Comparison of ENCODE assay signal across 10 cellular contexts in genomic region chr3:39810647-39811161, GRCh38. TPM values are rescaled to one million over a fixed set of nuclear protein-coding genes. Genes with fewer than 3 reads are reported as not detected.
DNase-seq lines count a peak whose midpoint lies in the region; ATAC-seq and TF ChIP-seq lines count a peak whose summit lies in the region.
"Had no signal": no experiment of that assay in that cellular context is flagged by ENCODE, and none has a peak within 500 bp of the region (broad histone marks: within the 10 kb centered on the region; RNA-seq: fewer than 3 reads in every experiment).

No MANE protein-coding gene starts in this region.

- H3K9me3 ChIP-seq in body of pancreas: no peaks in the 10 kb centered on the region
- no peaks in the 10 kb centered on the region for H3K9me3 ChIP-seq in thoracic aorta

- H3K9me3 Mint-ChIP-seq in activated CD8-positive, alpha-beta T cell treated with anti-CD3 and anti-CD28 coated beads for 36 hours: no peaks in the 10 kb centered on the region
- no peaks in the 10 kb centered on the region for H3K9me3 Mint-ChIP-seq in activated CD8-positive, alpha-beta T cell treated with anti-CD3 and anti-CD28 coated beads, Interleukin-2, amount 10 ng/mL, durations not matched to agents 7 days and 5 days (ENCODE audit: insufficient read depth)
- H3K9me3 Mint-ChIP-seq in memory B cell: no peaks in the 10 kb centered on the region
- H3K9me3 Mint-ChIP-seq: central memory CD8-positive, alpha-beta T cell had no signal

- H3K27me3 Mint-ChIP-seq in activated CD8-positive, alpha-beta T cell treated with anti-CD3 and anti-CD28 coated beads for 36 hours: peaks cover 44% of the 10 kb centered on the region
- H3K27me3 Mint-ChIP-seq in activated CD8-positive, alpha-beta T cell treated with anti-CD3 and anti-CD28 coated beads, Interleukin-2, amount 10 ng/mL, durations not matched to agents 7 days and 5 days (ENCODE audit: low read depth): peaks cover 59% of the 10 kb centered on the region
- H3K27me3 Mint-ChIP-seq in memory B cell: peaks cover 34% of the 10 kb centered on the region

- H3K27me3 ChIP-seq in body of pancreas: no peaks in the 10 kb centered on the region
- H3K27me3 ChIP-seq in thoracic aorta (replicated peaks; ENCODE audit: insufficient read depth): no peaks in the 10 kb centered on the region

- peak; percentile 7 for DNase-seq in activated CD8-positive, alpha-beta T cell treated with anti-CD3 and anti-CD28 coated beads for 36 hours
- no peak for DNase-seq in activated CD8-positive, alpha-beta T cell treated with anti-CD3 and anti-CD28 coated beads, Interleukin-2, amount 10 ng/mL, durations not matched to agents 7 days and 5 days
- peak in 1 of 4 donors; percentile 11 for DNase-seq in body of pancreas
- no peak for DNase-seq in memory B cell (ENCODE audit: low spot score in 2 of 2)
- DNase-seq in thoracic aorta (ENCODE audit: low spot score): no peak
- DNase-seq in NCI-H2081 treated with DMSO at 0.1 percent for 48 hours (lab: John Stamatoyannopoulos, UW): no peak
- no peak for DNase-seq in NOMO-1 treated with DMSO at 0.1 percent for 48 hours (lab: John Stamatoyannopoulos, UW; ENCODE audit: unreplicated experiment)

- no peak for TF ChIP-seq POLR2A in body of pancreas (IDR thresholded peaks at IDR 0.05)

- H3K4me1 Mint-ChIP-seq in activated CD8-positive, alpha-beta T cell treated with anti-CD3 and anti-CD28 coated beads for 36 hours (ENCODE audit: low read depth): peaks cover 12% of the 10 kb centered on the region
- peaks cover 15% of the 10 kb centered on the region for H3K4me1 Mint-ChIP-seq in activated CD8-positive, alpha-beta T cell treated with anti-CD3 and anti-CD28 coated beads, Interleukin-2, amount 10 ng/mL, durations not matched to agents 7 days and 5 days (ENCODE audit: low read depth)
- H3K4me1 Mint-ChIP-seq in memory B cell: peaks cover 21% of the 10 kb centered on the region

- H3K4me3 Mint-ChIP-seq in activated CD8-positive, alpha-beta T cell treated with anti-CD3 and anti-CD28 coated beads for 36 hours: no peak overlapping the region
- no peak overlapping the region for H3K4me3 Mint-ChIP-seq in activated CD8-positive, alpha-beta T cell treated with anti-CD3 and anti-CD28 coated beads, Interleukin-2, amount 10 ng/mL, durations not matched to agents 7 days and 5 days
- H3K4me3 Mint-ChIP-seq in memory B cell: peak overlapping the region; percentile 83

- H3K27ac ChIP-seq in body of pancreas: peak overlapping the region in 3 of 4 donors; percentile 14 to 80 (median 79)
- H3K27ac ChIP-seq in thoracic aorta: no peak overlapping the region

- no peak overlapping the region for H3K27ac Mint-ChIP-seq in activated CD8-positive, alpha-beta T cell treated with anti-CD3 and anti-CD28 coated beads for 36 hours
- H3K27ac Mint-ChIP-seq in activated CD8-positive, alpha-beta T cell treated with anti-CD3 and anti-CD28 coated beads, Interleukin-2, amount 10 ng/mL, durations not matched to agents 7 days and 5 days: no peak overlapping the region
- H3K27ac Mint-ChIP-seq in memory B cell: no peak overlapping the region

- POLR2A ChIA-PET in activated CD8-positive, alpha-beta T cell treated with anti-CD3 and anti-CD28 coated beads for 36 hours (lab: Charles Lee): no interaction called here
- POLR2A ChIA-PET in activated CD8-positive, alpha-beta T cell treated with anti-CD3 and anti-CD28 coated beads, Interleukin-2, amount 10 ng/mL, durations not matched to agents 7 days and 5 days (lab: Charles Lee): no interaction called here

- H3K36me3 Mint-ChIP-seq in activated CD8-positive, alpha-beta T cell treated with anti-CD3 and anti-CD28 coated beads for 36 hours (ENCODE audit: low read depth): no peaks in the 10 kb centered on the region
- H3K36me3 Mint-ChIP-seq in activated CD8-positive, alpha-beta T cell treated with anti-CD3 and anti-CD28 coated beads, Interleukin-2, amount 10 ng/mL, durations not matched to agents 7 days and 5 days (ENCODE audit: low read depth): peaks cover 3% of the 10 kb centered on the region
- H3K36me3 Mint-ChIP-seq in memory B cell: no peaks in the 10 kb centered on the region

- ATAC-seq in activated CD8-positive, alpha-beta T cell treated with anti-CD3 and anti-CD28 coated beads for 36 hours: no peak
- no peak for ATAC-seq in activated CD8-positive, alpha-beta T cell treated with anti-CD3 and anti-CD28 coated beads, Interleukin-2, amount 10 ng/mL, durations not matched to agents 7 days and 5 days
- ATAC-seq in body of pancreas: no peak
- no peak for ATAC-seq in memory B cell (ENCODE audit: low read depth)
- ATAC-seq in thoracic aorta (ENCODE audit: insufficient number of reproducible peaks, low FRiP score, low read depth): no peak
- ATAC-seq in GM21717 (IDR thresholded peaks at IDR 0.05; ENCODE audit: unreplicated experiment): no peak
- ATAC-seq: HCT116 had no signal

- 1 to 10% methylated on average over 16 of the region's 16 CpGs for WGBS in body of pancreas, 2 donors

- intact Hi-C loops in activated CD8-positive, alpha-beta T cell treated with anti-CD3 and anti-CD28 coated beads for 36 hours (cut with micrococcal nuclease): no loop called here
- intact Hi-C loops in body of pancreas (cut with DNase I): no loop called here

- H3K36me3 ChIP-seq in body of pancreas (replicated peaks in 1 of 2; ENCODE audit: insufficient read depth in 1 of 2, low read depth in 2 of 2) (no peaks in the 10 kb centered on the region), thoracic aorta (no peaks in the 10 kb centered on the region)

- no peak for TF ChIP-seq CTCF in activated CD8-positive, alpha-beta T cell treated with anti-CD3 and anti-CD28 coated beads for 36 hours (IDR thresholded peaks at IDR 0.05)
- TF ChIP-seq CTCF in body of pancreas (IDR thresholded peaks at IDR 0.05) (no peak), thoracic aorta (IDR thresholded peaks at IDR 0.05) (no peak)

- CTCF ChIA-PET in activated CD8-positive, alpha-beta T cell treated with anti-CD3 and anti-CD28 coated beads for 36 hours (lab: Charles Lee): no interaction called here
- CTCF ChIA-PET in activated CD8-positive, alpha-beta T cell treated with anti-CD3 and anti-CD28 coated beads, Interleukin-2, amount 10 ng/mL, durations not matched to agents 7 days and 5 days (lab: Charles Lee): no interaction called here

- H3K4me1 ChIP-seq in body of pancreas (peaks cover 30% of the 10 kb centered on the region), thoracic aorta (ENCODE audit: control insufficient read depth in 1 of 2, low read depth in 2 of 2) (peaks cover 2 to 14% of the 10 kb centered on the region in 2 donors)

- H3K4me3 ChIP-seq in body of pancreas (peak overlapping the region; percentile 59 to 78), thoracic aorta (peak overlapping the region; percentile 75)

RNA-seq across cellular contexts. Expression of gene MYRIP, which starts 1.3 kb away (rescaled TPM):
- total RNA-seq in activated CD8-positive, alpha-beta T cell treated with anti-CD3 and anti-CD28 coated beads for 36 hours: not detected
- not detected for total RNA-seq in activated CD8-positive, alpha-beta T cell treated with anti-CD3 and anti-CD28 coated beads, Interleukin-2, amount 10 ng/mL, durations not matched to agents 7 days and 5 days
- total RNA-seq in body of pancreas (10 to 100 TPM in 1 of 2 donors, 1 to 10 TPM in 1; 5.2 to 12.5 TPM), thoracic aorta (1 to 10 TPM; 1.5 to 5.1 TPM)

Comparison
In these comparisons a context has a peak if more than half of its experiments do, and no peak if none do; other contexts are left out.
1. H3K27ac ChIP-seq: peak in body of pancreas (3 of 4); none in thoracic aorta (0 of 2).